8 cellular contexts compared by ENCODE assay signal in genomic region chr2:27427863-27428212, GRCh38. TPM values are rescaled to one million over a fixed set of nuclear protein-coding genes. Genes with fewer than 3 reads are reported as not detected.
DNase-seq lines count a peak whose midpoint lies in the region; ATAC-seq and TF ChIP-seq lines count a peak whose summit lies in the region.

No MANE protein-coding gene starts in this region.

- H3K27ac Mint-ChIP-seq in nephron progenitor cell, result peak overlapping the region; percentile 99

- DNase-seq in BJ (ENCODE audit: low read depth) (no peak), coronary artery (ENCODE audit: low spot score) (no peak), nephron progenitor cell (no peak), NCI-H187 treated with DMSO at 0.1 percent for 48 hours (lab: John Stamatoyannopoulos, UW) (no peak), NCI-H2107 treated with DMSO at 0.1 percent for 48 hours (lab: John Stamatoyannopoulos, UW; ENCODE audit: unreplicated experiment) (no peak)

- H3K9me3 ChIP-seq in KOPT-K1 (ENCODE audit: insufficient read depth, low read length, poor library complexity, severe bottlenecking), result no peaks in the 10 kb centered on the region

- H3K36me3 ChIP-seq in BJ (ENCODE audit: control insufficient read depth, insufficient read depth, low read length) (no peaks in the 10 kb centered on the region), KOPT-K1 (ENCODE audit: insufficient read depth, low read length) (peaks cover 10% of the 10 kb centered on the region; the same call in 1 of the 2 replicates)

- H3K9me3 Mint-ChIP-seq in nephron progenitor cell, result no peaks in the 10 kb centered on the region

- no peak for ATAC-seq in HG03565 (IDR thresholded peaks at IDR 0.05; ENCODE audit: unreplicated experiment)
- ATAC-seq in GM19455 (IDR thresholded peaks at IDR 0.05; ENCODE audit: unreplicated experiment), result no peak

- H3K27me3 Mint-ChIP-seq in nephron progenitor cell (ENCODE audit: low read depth, poor library complexity), result peaks cover 12% of the 10 kb centered on the region

- H3K4me3 Mint-ChIP-seq in nephron progenitor cell, result peak overlapping the region; percentile 93

- no peaks in the 10 kb centered on the region for H3K27me3 ChIP-seq in BJ (ENCODE audit: control insufficient read depth, insufficient read depth, low read length)

- TF ChIP-seq CTCF in BJ (IDR thresholded peaks at IDR 0.05; ENCODE audit: insufficient read depth, low read depth, low read length), result no peak
- TF ChIP-seq CTCF in coronary artery (IDR thresholded peaks at IDR 0.05), result no peak
- no peak for TF ChIP-seq CTCF in nephron progenitor cell (IDR thresholded peaks at IDR 0.05)

- H3K4me3 ChIP-seq in BJ (ENCODE audit: low read depth, low read length) (peak overlapping the region; percentile 97), coronary artery (peak overlapping the region; percentile 88)

- no peaks in the 10 kb centered on the region for H3K36me3 Mint-ChIP-seq in nephron progenitor cell (ENCODE audit: low read depth)

- POLR2A ChIA-PET in BJ (lab: Charles Lee), result interaction anchor here (0.6 kb wide), 1 partner anchor 74 kb away, joined by 4 read pairs; no protein-coding TSS in a partner anchor

- peak overlapping the region; percentile 88 for H3K27ac ChIP-seq in KOPT-K1 (ENCODE audit: low read depth, low read length, poor library complexity, severe bottlenecking)
- H3K27ac ChIP-seq in coronary artery, result peak overlapping the region; percentile 93 to 98

- H3K4me1 Mint-ChIP-seq in nephron progenitor cell, result peaks cover 31% of the 10 kb centered on the region

- CTCF ChIA-PET in BJ (lab: Yijun Ruan, JAX), result interaction anchor here (0.9 to 1.9 kb wide), 2 partner anchors 11 to 21 kb away, joined by 4 to 7 read pairs; no protein-coding TSS in a partner anchor

RNA-seq across cellular contexts. Expression of gene NRBP1, which starts 0.6 kb away (rescaled TPM):
- 234 and 270 TPM in 2 replicates for polyA plus RNA-seq in BJ (2011; rRNA removed)
- 94.5 and 146 TPM in 2 replicates for polyA minus RNA-seq in BJ (2011; rRNA and poly(A)+ RNA removed)

RNA-seq across cellular contexts. Expression of gene KRTCAP3, which starts 14.3 kb away (rescaled TPM):
- polyA plus RNA-seq in BJ (2011; rRNA removed), result 0.44 and 0.47 TPM in 2 replicates
- 0.38 and 0.62 TPM in 2 replicates for polyA minus RNA-seq in BJ (2011; rRNA and poly(A)+ RNA removed)

RNA-seq across cellular contexts. Expression of gene PPM1G, which starts 18.4 kb away (rescaled TPM):
- 45.8 and 48.3 TPM in 2 replicates for polyA plus RNA-seq in BJ (2011; rRNA removed)
- polyA minus RNA-seq in BJ (2011; rRNA and poly(A)+ RNA removed), result 31.1 and 39.2 TPM in 2 replicates

RNA-seq across cellular contexts. Expression of gene ZNF513, which starts 47.3 kb away (rescaled TPM):
- polyA plus RNA-seq in BJ (2011; rRNA removed), result 8.4 and 12.2 TPM in 2 replicates
- 3.3 and 9.4 TPM in 2 replicates for polyA minus RNA-seq in BJ (2011; rRNA and poly(A)+ RNA removed)

RNA-seq across cellular contexts. Expression of gene SNX17, which starts 57.4 kb away (rescaled TPM):
- polyA plus RNA-seq in BJ (2011; rRNA removed), result 134 and 154 TPM in 2 replicates
- polyA minus RNA-seq in BJ (2011; rRNA and poly(A)+ RNA removed), result 74.5 and 91.4 TPM in 2 replicates
